8 cellular contexts compared by ENCODE assay signal in genomic region chr11:75031771-75032549, GRCh38. TPM values are rescaled to one million over a fixed set of nuclear protein-coding genes. Genes with fewer than 3 reads are reported as not detected.
DNase-seq lines count a peak whose midpoint lies in the region; ATAC-seq and TF ChIP-seq lines count a peak whose summit lies in the region.

No MANE protein-coding gene starts in this region.

- no peaks in the 10 kb centered on the region for H3K27me3 Mint-ChIP-seq in CD4-positive, CD25-positive, alpha-beta regulatory T cell
- no peaks in the 10 kb centered on the region for H3K27me3 Mint-ChIP-seq in activated T-helper 2 cell treated with anti-CD3 and anti-CD28 coated beads, Interferon-gamma antibody, Interleukin-2, Interleukin-4, amounts not matched to agents 10 μg/mL and 5 μg/mL and 100 μg/mL, durations not matched to agents 14 hours and 24 hours and 36 hours (ENCODE audit: low read depth)

- H3K27ac Mint-ChIP-seq in CD4-positive, CD25-positive, alpha-beta regulatory T cell, result no peak overlapping the region
- H3K27ac Mint-ChIP-seq in activated T-helper 2 cell treated with anti-CD3 and anti-CD28 coated beads, Interferon-gamma antibody, Interleukin-2, Interleukin-4, amounts not matched to agents 10 μg/mL and 5 μg/mL and 100 μg/mL, durations not matched to agents 14 hours and 24 hours and 36 hours, result no peak overlapping the region

- no peak overlapping the region for H3K4me3 Mint-ChIP-seq in CD4-positive, CD25-positive, alpha-beta regulatory T cell
- H3K4me3 Mint-ChIP-seq in activated T-helper 2 cell treated with anti-CD3 and anti-CD28 coated beads, Interferon-gamma antibody, Interleukin-2, Interleukin-4, amounts not matched to agents 10 μg/mL and 5 μg/mL and 100 μg/mL, durations not matched to agents 14 hours and 24 hours and 36 hours (ENCODE audit: low read depth), result no peak overlapping the region

- H3K9me3 ChIP-seq in CD4-positive, CD25-positive, alpha-beta regulatory T cell (ENCODE audit: control insufficient read depth in 2 of 2, low read length in 2 of 2), result no peaks in the 10 kb centered on the region
- H3K9me3 ChIP-seq in ovary, result no peaks in the 10 kb centered on the region
- no peaks in the 10 kb centered on the region for H3K9me3 ChIP-seq in upper lobe of left lung

- no peaks in the 10 kb centered on the region for H3K27me3 ChIP-seq in CD4-positive, CD25-positive, alpha-beta regulatory T cell (ENCODE audit: control insufficient read depth, insufficient read depth, low read length)
- H3K27me3 ChIP-seq in ovary (no peaks in the 10 kb centered on the region), upper lobe of left lung (no peaks in the 10 kb centered on the region)

- H3K9me3 Mint-ChIP-seq in CD4-positive, CD25-positive, alpha-beta regulatory T cell, result no peaks in the 10 kb centered on the region
- H3K9me3 Mint-ChIP-seq in activated T-helper 2 cell treated with anti-CD3 and anti-CD28 coated beads, Interferon-gamma antibody, Interleukin-2, Interleukin-4, amounts not matched to agents 10 μg/mL and 5 μg/mL and 100 μg/mL, durations not matched to agents 14 hours and 24 hours and 36 hours, result no peaks in the 10 kb centered on the region

- DNase-seq in CD4-positive, CD25-positive, alpha-beta regulatory T cell, result peak; percentile 20 to 59 (median 38)
- DNase-seq in RKO (ENCODE audit: low spot score) (peak; percentile 57), foreskin fibroblast (peak; percentile 55 to 83), ovary (peak; percentile 37 to 69 (median 52)), upper lobe of left lung (peak in 1 of 2 donors; percentile 53), cerebellum (ENCODE audit: low spot score) (no peak)
- DNase-seq in activated T-helper 2 cell treated with anti-CD3 and anti-CD28 coated beads, Interferon-gamma antibody, Interleukin-2, Interleukin-4, amounts not matched to agents 10 μg/mL and 5 μg/mL and 100 μg/mL, durations not matched to agents 14 hours and 24 hours and 36 hours (ENCODE audit: low spot score), result peak; percentile 36

- no peak for TF ChIP-seq POLR2A in ovary (IDR thresholded peaks at IDR 0.05)
- no peak for TF ChIP-seq POLR2A in upper lobe of left lung (IDR thresholded peaks at IDR 0.05)

- intact Hi-C loops in activated T-helper 2 cell treated with anti-CD3 and anti-CD28 coated beads, Interferon-gamma antibody, Interleukin-2, Interleukin-4, amounts not matched to agents 10 μg/mL and 5 μg/mL and 100 μg/mL, durations not matched to agents 14 hours and 24 hours and 36 hours (cut with micrococcal nuclease), result loop anchor here (1.0 kb wide), 1 partner anchor 103 kb away; no protein-coding TSS in a partner anchor
- intact Hi-C loops in ovary (cut with DNase I), result no loop called here

- H3K4me1 Mint-ChIP-seq in CD4-positive, CD25-positive, alpha-beta regulatory T cell, result peaks cover 0 to 2% (median under 1%) of the 10 kb centered on the region in 4 donors
- no peaks in the 10 kb centered on the region for H3K4me1 Mint-ChIP-seq in activated T-helper 2 cell treated with anti-CD3 and anti-CD28 coated beads, Interferon-gamma antibody, Interleukin-2, Interleukin-4, amounts not matched to agents 10 μg/mL and 5 μg/mL and 100 μg/mL, durations not matched to agents 14 hours and 24 hours and 36 hours (ENCODE audit: low read depth)

- H3K27ac ChIP-seq in CD4-positive, CD25-positive, alpha-beta regulatory T cell (ENCODE audit: insufficient read depth, low read length, poor library complexity, severe bottlenecking), result no peak overlapping the region
- no peak overlapping the region for H3K27ac ChIP-seq in ovary
- no peak overlapping the region for H3K27ac ChIP-seq in upper lobe of left lung

- TF ChIP-seq CTCF in foreskin fibroblast (IDR thresholded peaks at IDR 0.05; ENCODE audit: low read depth, low read length) (peak; percentile 91), ovary (IDR thresholded peaks at IDR 0.05) (peak in 1 of 3 donors; percentile 17), upper lobe of left lung (IDR thresholded peaks at IDR 0.05) (peak; percentile 30 to 68 (median 58))

- no peaks in the 10 kb centered on the region for H3K36me3 Mint-ChIP-seq in CD4-positive, CD25-positive, alpha-beta regulatory T cell
- H3K36me3 Mint-ChIP-seq in activated T-helper 2 cell treated with anti-CD3 and anti-CD28 coated beads, Interferon-gamma antibody, Interleukin-2, Interleukin-4, amounts not matched to agents 10 μg/mL and 5 μg/mL and 100 μg/mL, durations not matched to agents 14 hours and 24 hours and 36 hours (ENCODE audit: low read depth), result no peaks in the 10 kb centered on the region

- no peaks in the 10 kb centered on the region for H3K36me3 ChIP-seq in CD4-positive, CD25-positive, alpha-beta regulatory T cell (ENCODE audit: control insufficient read depth, insufficient read depth, low read length)
- H3K36me3 ChIP-seq in ovary (no peaks in the 10 kb centered on the region), upper lobe of left lung (no peaks in the 10 kb centered on the region)

- no peak overlapping the region for H3K4me3 ChIP-seq in CD4-positive, CD25-positive, alpha-beta regulatory T cell (ENCODE audit: low read depth, low read length)
- H3K4me3 ChIP-seq in foreskin fibroblast (ENCODE audit: low read depth in 1 of 2, low read length in 2 of 2) (no peak overlapping the region), ovary (no peak overlapping the region), upper lobe of left lung (no peak overlapping the region)

- TF ChIP-seq EP300 in ovary (IDR thresholded peaks at IDR 0.05) (no peak), upper lobe of left lung (IDR thresholded peaks at IDR 0.05) (no peak)

- H3K4me1 ChIP-seq in CD4-positive, CD25-positive, alpha-beta regulatory T cell (ENCODE audit: control insufficient read depth, insufficient read depth, low read length, poor library complexity, severe bottlenecking), result no peaks in the 10 kb centered on the region
- H3K4me1 ChIP-seq in ovary (ENCODE audit: insufficient read depth) (no peaks in the 10 kb centered on the region), upper lobe of left lung (no peaks in the 10 kb centered on the region)

- 63 to 69% (median 64%) methylated on average over 8 of the region's 8 CpGs for WGBS in ovary, 3 donors
- WGBS in upper lobe of left lung, 2 donors, result 66 to 69% methylated on average over 8 of the region's 8 CpGs

- ATAC-seq in CD4-positive, CD25-positive, alpha-beta regulatory T cell (ENCODE audit: low read depth in 2 of 2), result peak in 1 of 2 donors; percentile 37
- ATAC-seq in HG02642 (IDR thresholded peaks at IDR 0.05; ENCODE audit: poor library complexity, unreplicated experiment), result peak; percentile 50
- peak; percentile 47 to 69 for ATAC-seq in upper lobe of left lung (ENCODE audit: low FRiP score in 2 of 2)

RNA-seq across cellular contexts. Expression of gene NEU3, which starts 43.2 kb away (rescaled TPM):
- total RNA-seq in CD4-positive, CD25-positive, alpha-beta regulatory T cell, result 10.8 TPM
- polyA plus RNA-seq in CD4-positive, CD25-positive, alpha-beta regulatory T cell, result 1 to 10 TPM; 1.4 to 2.2 (median 1.9) TPM
- total RNA-seq in activated T-helper 2 cell treated with anti-CD3 and anti-CD28 coated beads, Interferon-gamma antibody, Interleukin-2, Interleukin-4, amounts not matched to agents 10 μg/mL and 5 μg/mL and 100 μg/mL, durations not matched to agents 14 hours and 24 hours and 36 hours, result 16.5 and 16.6 TPM in 2 replicates
- total RNA-seq in ovary, result 10 to 100 TPM in 2 of 7 donors, 1 to 10 TPM in 5; 4.4 to 13.1 (median 8.8) TPM
- polyA plus RNA-seq in ovary, result 1 to 10 TPM; 5.6 to 8.9 TPM
- 10 to 100 TPM in 3 of 6 donors, 1 to 10 TPM in 3; 6.2 to 36.7 (median 11.5) TPM for total RNA-seq in upper lobe of left lung
- total RNA-seq in cerebellum, result 19.3 TPM
